Comparison of ENCODE assay signal across 12 cellular contexts in genomic region chr1:209076688-209077087, GRCh38.
A peak's percentile ranks its signal among the peaks of the same experiment; 100 is the strongest.
DNase-seq lines count a peak whose midpoint lies in the region; ATAC-seq, FAIRE-seq and TF ChIP-seq lines count a peak whose summit lies in the region.
"Had no signal": no experiment of that assay in that cellular context is flagged by ENCODE, and none has a peak within 500 bp of the region (broad histone marks: within the 10 kb centered on the region; RNA-seq: fewer than 3 reads in every experiment).

No MANE protein-coding gene starts in this region.

- H3K9ac ChIP-seq in keratinocyte (ENCODE audit: control insufficient read depth, extremely low read depth, insufficient read depth, low read length), result no peak overlapping the region

- H4K20me1 ChIP-seq in keratinocyte (ENCODE audit: control insufficient read depth, extremely low read depth, insufficient read depth, low read length), result no peaks in the 10 kb centered on the region

- in situ Hi-C loops in G401 (cut with HindIII; ENCODE audit: low sequenced_read_pairs), result no loop called here

- POLR2A ChIA-PET in activated CD4-positive, alpha-beta memory T cell treated with anti-CD3 and anti-CD28 coated beads for 36 hours (lab: Charles Lee), result no interaction called here

- intact Hi-C loops in activated CD4-positive, alpha-beta memory T cell treated with anti-CD3 and anti-CD28 coated beads for 36 hours (cut with micrococcal nuclease), result no loop called here

- H3K27me3 Mint-ChIP-seq in activated CD4-positive, alpha-beta memory T cell treated with anti-CD3 and anti-CD28 coated beads for 36 hours, result peaks cover 2% of the 10 kb centered on the region

- H3K27ac ChIP-seq in RWPE2 (ENCODE audit: poor library complexity, severe bottlenecking) (no peak overlapping the region), keratinocyte (ENCODE audit: control insufficient read depth, insufficient read depth, low read length) (no peak overlapping the region)
- H3K27ac ChIP-seq: HL-60 had no signal

- H3K27me3 ChIP-seq in RWPE2 (ENCODE audit: insufficient read depth, poor library complexity, severe bottlenecking) (no peaks in the 10 kb centered on the region), keratinocyte (ENCODE audit: control insufficient read depth, extremely low read depth, insufficient read depth, low read length) (no peaks in the 10 kb centered on the region)

- H3K4me1 ChIP-seq in RWPE2 (ENCODE audit: insufficient read depth, poor library complexity, severe bottlenecking) (no peaks in the 10 kb centered on the region), keratinocyte (ENCODE audit: control insufficient read depth, extremely low read depth, insufficient read depth, low read length) (peaks cover 17% of the 10 kb centered on the region)

- TF ChIP-seq CTCF in RWPE2 (IDR thresholded peaks at IDR 0.05; ENCODE audit: poor library complexity, severe bottlenecking) (peak; percentile 20), keratinocyte (optimal IDR thresholded peaks at IDR 0.05 in 1 of 3, IDR thresholded peaks at IDR 0.05 in 1 of 3, conservative IDR thresholded peaks at IDR 0.05 in 1 of 3; ENCODE audit: extremely low read depth in 1 of 3, insufficient read depth in 2 of 3, low read length in 3 of 3) (peak; percentile 46 to 67 (median 47))

- no peaks in the 10 kb centered on the region for H3K9me1 ChIP-seq in keratinocyte (ENCODE audit: control insufficient read depth, extremely low read depth, insufficient read depth, low read length)

- H3K4me3 Mint-ChIP-seq in activated CD4-positive, alpha-beta memory T cell treated with anti-CD3 and anti-CD28 coated beads for 36 hours, result no peak overlapping the region
- H3K4me3 Mint-ChIP-seq: T-cell had no signal

- no peaks in the 10 kb centered on the region for H3K9me3 ChIP-seq in RWPE2 (ENCODE audit: severe bottlenecking)
- no peaks in the 10 kb centered on the region for H3K9me3 ChIP-seq in keratinocyte (ENCODE audit: control insufficient read depth, low read depth, low read length)

- no peaks in the 10 kb centered on the region for H3K36me3 Mint-ChIP-seq in activated CD4-positive, alpha-beta memory T cell treated with anti-CD3 and anti-CD28 coated beads for 36 hours
- H3K36me3 Mint-ChIP-seq: T-cell had no signal

- no peak overlapping the region for H2AFZ ChIP-seq in keratinocyte (ENCODE audit: control insufficient read depth, low read length)

- CTCF ChIA-PET in activated CD4-positive, alpha-beta memory T cell treated with anti-CD3 and anti-CD28 coated beads for 36 hours (lab: Charles Lee), result no interaction called here

- no peak overlapping the region for H3K27ac Mint-ChIP-seq in activated CD4-positive, alpha-beta memory T cell treated with anti-CD3 and anti-CD28 coated beads for 36 hours
- H3K27ac Mint-ChIP-seq: T-cell had no signal

- DNase-seq in G401 (ENCODE audit: low spot score) (peak; percentile 5), RWPE2 (ENCODE audit: low spot score) (no peak), keratinocyte (ENCODE audit: low read depth, low spot score) (no peak), OCI-M2 (lab: John Stamatoyannopoulos, UW; ENCODE audit: unreplicated experiment) (no peak)
- DNase-seq in activated CD4-positive, alpha-beta memory T cell treated with anti-CD3 and anti-CD28 coated beads for 36 hours, result no peak
- DNase-seq: amniotic stem cell; stimulated activated CD4-positive, alpha-beta T cell treated with anti-CD3 and anti-CD28 coated beads, Interleukin-4, amount 100 ng/mL, for 1 hour; T-cell had no signal

- no peaks in the 10 kb centered on the region for H3K4me1 Mint-ChIP-seq in activated CD4-positive, alpha-beta memory T cell treated with anti-CD3 and anti-CD28 coated beads for 36 hours (ENCODE audit: low read depth)
- H3K4me1 Mint-ChIP-seq: T-cell had no signal

- H3K79me2 ChIP-seq in keratinocyte (ENCODE audit: control insufficient read depth, insufficient read depth, low read length), result no peaks in the 10 kb centered on the region

- ATAC-seq in HG02798 (IDR thresholded peaks at IDR 0.05; ENCODE audit: poor library complexity, unreplicated experiment) (peak; percentile 81), RWPE2 (ENCODE audit: low read depth) (no peak), GM21529 (IDR thresholded peaks at IDR 0.05; ENCODE audit: unreplicated experiment) (no peak), GM21447 (IDR thresholded peaks at IDR 0.05; ENCODE audit: unreplicated experiment) (no peak)
- ATAC-seq: T-cell had no signal

- H3K4me2 ChIP-seq in keratinocyte (ENCODE audit: control insufficient read depth, extremely low read depth, insufficient read depth, low read depth, low read length), result no peak overlapping the region

- dilution Hi-C loops in keratinocyte (cut with MboI; ENCODE audit: extremely low pct_ligation_motif_present, low sequenced_read_pairs), result no loop called here

- H3K4me3 ChIP-seq in RWPE2 (ENCODE audit: severe bottlenecking) (no peak overlapping the region), keratinocyte (ENCODE audit: control insufficient read depth in 2 of 3, extremely low read depth in 1 of 3, insufficient read depth in 2 of 3, low read depth in 1 of 3, low read length in 3 of 3) (no peak overlapping the region)

- H3K36me3 ChIP-seq in RWPE2 (ENCODE audit: low read depth) (no peaks in the 10 kb centered on the region), keratinocyte (ENCODE audit: control insufficient read depth in 2 of 2, extremely low read depth in 1 of 2, insufficient read depth in 2 of 2, low read length in 2 of 2) (no peaks in the 10 kb centered on the region)

- H3K9me3 Mint-ChIP-seq in activated CD4-positive, alpha-beta memory T cell treated with anti-CD3 and anti-CD28 coated beads for 36 hours, result no peaks in the 10 kb centered on the region
- H3K9me3 Mint-ChIP-seq: T-cell had no signal

- no peak for FAIRE-seq in keratinocyte (lab: Jason Lieb, UNC)
